In the genomic region with DNA sequence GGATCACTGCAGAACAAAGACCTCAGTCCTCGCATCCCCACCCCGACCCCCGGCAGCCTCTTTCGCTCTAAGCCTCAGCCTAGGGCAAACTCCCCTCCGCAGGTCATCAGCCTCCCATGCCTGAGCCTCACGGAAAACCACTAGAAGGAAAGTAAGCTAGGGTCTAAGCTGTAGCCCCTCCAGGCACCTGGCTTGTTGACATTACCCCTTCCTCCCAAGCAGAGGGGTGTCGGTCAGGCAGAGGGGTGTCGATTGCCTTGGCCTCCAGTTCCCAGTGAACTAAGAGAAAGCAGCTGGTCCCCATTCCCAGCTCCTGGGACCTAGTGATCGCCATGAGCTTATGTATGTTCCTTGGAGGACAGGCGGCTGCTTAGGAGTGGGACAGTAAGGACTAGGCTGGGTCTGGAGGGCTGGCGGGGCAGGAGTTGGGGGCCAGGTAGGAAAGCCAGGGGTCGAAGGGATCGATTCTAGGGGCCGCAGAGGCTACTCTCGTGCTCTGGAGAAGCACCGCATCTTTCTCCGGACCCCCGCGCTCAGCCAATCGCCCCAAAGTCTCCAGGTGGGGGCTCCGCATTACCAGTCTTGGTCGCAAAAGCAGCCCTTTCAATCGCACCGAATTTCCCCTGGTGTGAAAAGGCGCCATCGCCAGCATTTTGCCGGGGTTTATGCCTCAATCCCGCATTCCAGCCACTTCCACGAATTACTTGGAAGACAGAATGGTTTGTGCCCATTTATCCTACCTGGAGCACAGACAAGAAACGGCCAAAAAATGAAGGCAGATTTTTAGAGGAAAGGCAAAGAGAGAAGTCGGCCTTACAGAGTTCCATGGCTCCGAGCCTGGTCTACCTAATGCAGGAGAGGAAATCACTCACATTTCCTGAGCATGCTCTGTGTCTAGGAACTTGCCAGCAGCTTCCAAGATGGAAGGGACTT, we compare ENCODE assay signal across 15 cellular contexts. TPM values are rescaled to one million over a fixed set of nuclear protein-coding genes. Genes with fewer than 3 reads are reported as not detected.
"Had no signal": no experiment of that assay in that cellular context is flagged by ENCODE, and none has a peak within 500 bp of the region (broad histone marks: within the 10 kb centered on the region; RNA-seq: fewer than 3 reads in every experiment).

No MANE protein-coding gene starts in this region.

- H3K27ac ChIP-seq: brain microvascular endothelial cell had no signal

- H3K36me3 Mint-ChIP-seq: activated CD8-positive, alpha-beta memory T cell treated with anti-CD3 and anti-CD28 coated beads, Interleukin-2, amount 10 ng/mL, durations not matched to agents 7 days and 5 days; activated naive CD8-positive, alpha-beta T cell treated with anti-CD3 and anti-CD28 coated beads for 36 hours had no signal

- H3K36me3 ChIP-seq: brain microvascular endothelial cell had no signal

- DNase-seq: activated CD4-positive, alpha-beta T cell treated with anti-CD3 and anti-CD28 coated beads, Interleukin-2, amount 50 U/mL, for 48 hours; activated CD8-positive, alpha-beta memory T cell treated with anti-CD3 and anti-CD28 coated beads, Interleukin-2, amount 10 ng/mL, durations not matched to agents 7 days and 5 days; activated gamma-delta T cell treated with Interleukin-2 at 50 U/mL for 16 hours; activated naive CD8-positive, alpha-beta T cell treated with anti-CD3 and anti-CD28 coated beads for 36 hours; activated T-cell treated with anti-CD3 and anti-CD28 coated beads, Interleukin-2, amount 50 U/mL, for 4 hours; brain microvascular endothelial cell; effector memory CD8-positive, alpha-beta T cell; mammary epithelial cell; stimulated activated CD4-positive, alpha-beta T cell treated with anti-CD3 and anti-CD28 coated beads, Interleukin-4, amount 100 ng/mL, for 4 hours had no signal

- ATAC-seq: activated CD4-positive, CD25-positive, alpha-beta regulatory T cell treated with anti-CD3 and anti-CD28 coated beads, Interleukin-2, amount 50 U/mL, for 24 hours; activated CD8-positive, alpha-beta memory T cell treated with anti-CD3 and anti-CD28 coated beads, Interleukin-2, amount 10 ng/mL, durations not matched to agents 7 days and 5 days; activated T-cell treated with anti-CD3 and anti-CD28 coated beads, Interleukin-2, amount 50 U/mL, for 4 hours; effector memory CD8-positive, alpha-beta T cell; left lobe of liver had no signal

- H3K4me3 Mint-ChIP-seq: activated CD8-positive, alpha-beta memory T cell treated with anti-CD3 and anti-CD28 coated beads, Interleukin-2, amount 10 ng/mL, durations not matched to agents 7 days and 5 days; activated naive CD8-positive, alpha-beta T cell treated with anti-CD3 and anti-CD28 coated beads for 36 hours; activated T-cell treated with anti-CD3 and anti-CD28 coated beads, Interleukin-2, amount 50 U/mL, for 4 hours; effector memory CD8-positive, alpha-beta T cell; nephron had no signal

- H3K27ac Mint-ChIP-seq: activated CD8-positive, alpha-beta memory T cell treated with anti-CD3 and anti-CD28 coated beads, Interleukin-2, amount 10 ng/mL, durations not matched to agents 7 days and 5 days; activated naive CD8-positive, alpha-beta T cell treated with anti-CD3 and anti-CD28 coated beads for 36 hours; nephron had no signal

- H3K9me3 Mint-ChIP-seq: activated T-cell treated with anti-CD3 and anti-CD28 coated beads, Interleukin-2, amount 50 U/mL, for 4 hours; effector memory CD8-positive, alpha-beta T cell; nephron had no signal

RNA-seq across cellular contexts. Expression of gene HOXB13, which starts 21.3 kb away (rescaled TPM):
- total RNA-seq: activated CD8-positive, alpha-beta memory T cell treated with anti-CD3 and anti-CD28 coated beads, Interleukin-2, amount 10 ng/mL, durations not matched to agents 7 days and 5 days; activated naive CD8-positive, alpha-beta T cell treated with anti-CD3 and anti-CD28 coated beads for 36 hours; mammary epithelial cell; osteocyte; skeletal muscle tissue; T-helper 2 cell treated with Interferon-gamma antibody and Interleukin-4, amounts not matched to agents 100 ng/mL and 5 ng/mL, for 36 hours had no signal

RNA-seq across cellular contexts. Expression of gene PRAC2, which starts 26.9 kb away (rescaled TPM):
- total RNA-seq: activated CD8-positive, alpha-beta memory T cell treated with anti-CD3 and anti-CD28 coated beads, Interleukin-2, amount 10 ng/mL, durations not matched to agents 7 days and 5 days; activated naive CD8-positive, alpha-beta T cell treated with anti-CD3 and anti-CD28 coated beads for 36 hours; activated T-cell treated with anti-CD3 and anti-CD28 coated beads, Interleukin-2, amount 50 U/mL, for 4 hours; left lobe of liver; mammary epithelial cell; osteocyte; skeletal muscle tissue; T-helper 2 cell treated with Interferon-gamma antibody and Interleukin-4, amounts not matched to agents 100 ng/mL and 5 ng/mL, for 36 hours had no signal

RNA-seq across cellular contexts. Expression of gene PRAC1, which starts 27.6 kb away (rescaled TPM):
- total RNA-seq: activated CD8-positive, alpha-beta memory T cell treated with anti-CD3 and anti-CD28 coated beads, Interleukin-2, amount 10 ng/mL, durations not matched to agents 7 days and 5 days; activated naive CD8-positive, alpha-beta T cell treated with anti-CD3 and anti-CD28 coated beads for 36 hours; activated T-cell treated with anti-CD3 and anti-CD28 coated beads, Interleukin-2, amount 50 U/mL, for 4 hours; left lobe of liver; mammary epithelial cell; osteocyte; skeletal muscle tissue; T-helper 2 cell treated with Interferon-gamma antibody and Interleukin-4, amounts not matched to agents 100 ng/mL and 5 ng/mL, for 36 hours had no signal
